In genomic region chr17:81426676-81427445, GRCh38 we compare ENCODE assay signal across 1 cellular context.
TF ChIP-seq lines count a peak whose summit lies in the region.

No MANE protein-coding gene starts in this region.

TF ChIP-seq in IMR-90, 13 proteins besides CTCF, POLR2A, EP300 and RAD21 (continued from another document):
- TF ChIP-seq, protein P1, sequence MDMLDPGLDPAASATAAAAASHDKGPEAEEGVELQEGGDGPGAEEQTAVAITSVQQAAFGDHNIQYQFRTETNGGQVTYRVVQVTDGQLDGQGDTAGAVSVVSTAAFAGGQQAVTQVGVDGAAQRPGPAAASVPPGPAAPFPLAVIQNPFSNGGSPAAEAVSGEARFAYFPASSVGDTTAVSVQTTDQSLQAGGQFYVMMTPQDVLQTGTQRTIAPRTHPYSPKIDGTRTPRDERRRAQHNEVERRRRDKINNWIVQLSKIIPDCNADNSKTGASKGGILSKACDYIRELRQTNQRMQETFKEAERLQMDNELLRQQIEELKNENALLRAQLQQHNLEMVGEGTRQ (IDR thresholded peaks at IDR 0.05; ENCODE audit: low read depth, low read length), result no peak
- TF ChIP-seq CEBPB (IDR thresholded peaks at IDR 0.05; ENCODE audit: low read depth, low read length) (no peak), MXI1 (IDR thresholded peaks at IDR 0.05; ENCODE audit: borderline replicate concordance, low read depth, low read length) (no peak), FOS (IDR thresholded peaks at IDR 0.05; ENCODE audit: low read depth, low read length) (no peak), RFX5 (IDR thresholded peaks at IDR 0.05; ENCODE audit: low read depth, low read length) (no peak), SMC3 (IDR thresholded peaks at IDR 0.05; ENCODE audit: low read depth, low read length) (no peak)
